Comparison of ENCODE assay signal across 23 cellular contexts in the genomic region with DNA sequence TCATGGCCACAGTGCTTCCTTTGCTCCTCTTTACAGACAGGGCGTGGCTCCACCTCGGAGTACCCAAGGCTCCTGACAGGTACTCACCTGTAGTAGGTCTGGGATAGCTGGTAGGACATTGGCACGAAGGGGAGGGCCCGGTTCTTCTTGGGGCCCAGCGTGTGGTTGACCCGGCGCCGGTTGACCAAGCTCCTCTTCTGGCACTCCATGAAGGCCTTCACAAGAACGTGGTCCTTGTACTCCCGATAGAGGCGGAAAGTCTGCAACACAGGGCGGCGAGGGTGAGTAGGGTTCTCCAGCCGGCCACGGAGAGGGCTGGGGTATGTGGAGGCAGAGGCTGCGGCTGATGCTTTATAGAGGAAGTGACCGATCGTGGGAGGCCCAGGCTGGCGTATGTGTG.
DNase-seq lines count a peak whose midpoint lies in the region; ATAC-seq and TF ChIP-seq lines count a peak whose summit lies in the region.
"Had no signal": no experiment of that assay in that cellular context is flagged by ENCODE, and none has a peak within 500 bp of the region (broad histone marks: within the 10 kb centered on the region; RNA-seq: fewer than 3 reads in every experiment).

No MANE protein-coding gene starts in this region.

- H3K27me3 ChIP-seq in skeletal muscle satellite cell (ENCODE audit: control insufficient read depth, insufficient read depth, low read length), result no peaks in the 10 kb centered on the region
- H3K27me3 ChIP-seq: BLaER1 treated with 17β-estradiol and CSF1 and Interleukin-3, amounts not matched to agents 10 nM and 100 nM; Peyer's patch; SJSA1 had no signal

- no peak for DNase-seq in activated naive CD8-positive, alpha-beta T cell treated with anti-CD3 and anti-CD28 coated beads, Interleukin-2, amount 10 ng/mL, durations not matched to agents 7 days and 5 days
- no peak for DNase-seq in activated naive CD8-positive, alpha-beta T cell treated with anti-CD3 and anti-CD28 coated beads for 36 hours
- DNase-seq in chondrocyte (ENCODE audit: low spot score), result peak; percentile 89
- no peak for DNase-seq in DMS79 treated with DMSO at 0.1 percent for 48 hours (lab: John Stamatoyannopoulos, UW)
- DNase-seq in stimulated activated naive CD8-positive, alpha-beta T cell treated with anti-CD3 and anti-CD28 coated beads, Interleukin-15, Interleukin-2, amounts not matched to agents 100 U/mL and 50 U/mL, for 24 hours, result no peak
- no peak for DNase-seq in NOMO-1 (lab: John Stamatoyannopoulos, UW; ENCODE audit: unreplicated experiment in 2 of 2)
- DNase-seq: Calu3; CD4-positive, alpha-beta memory T cell; MM.1S; NCI-H1092 treated with DMSO at 0.1 percent for 48 hours; NCI-H1436 treated with DMSO at 0.1 percent for 48 hours; NCI-H2029; NCI-H2227 treated with DMSO at 0.1 percent for 48 hours; NCI-H510A treated with DMSO at 0.1 percent for 48 hours; NCI-H748 treated with DMSO at 0.1 percent for 48 hours; NK-92 treated with Interleukin-12 subunit alpha and Interleukin-12 subunit beta, amount 100 ng/mL, for 24 hours had no signal

- no peak for TF ChIP-seq CTCF in chondrocyte (IDR thresholded peaks at IDR 0.05)

- peak overlapping the region; percentile 72 for H3K27ac ChIP-seq in mesodermal cell (ENCODE audit: low read depth, low read length, severe bottlenecking)
- H3K27ac ChIP-seq: 22Rv1; BLaER1 treated with 17β-estradiol and CSF1 and Interleukin-3, amounts not matched to agents 10 nM and 100 nM; Peyer's patch had no signal

- peak overlapping the region; percentile 71 for H3K9ac ChIP-seq in skeletal muscle satellite cell (ENCODE audit: low read depth, low read length)
- H3K9ac ChIP-seq: BLaER1 treated with 17β-estradiol and CSF1 and Interleukin-3, amounts not matched to agents 10 nM and 100 nM had no signal

- H3K9me3 ChIP-seq in mesodermal cell (ENCODE audit: control insufficient read depth, low read length) (peaks cover 11% of the 10 kb centered on the region), skeletal muscle satellite cell (replicated peaks; ENCODE audit: low read length) (no peaks in the 10 kb centered on the region)
- H3K9me3 ChIP-seq: Peyer's patch had no signal

- no peaks in the 10 kb centered on the region for H3K4me1 Mint-ChIP-seq in activated naive CD8-positive, alpha-beta T cell treated with anti-CD3 and anti-CD28 coated beads, Interleukin-2, amount 10 ng/mL, durations not matched to agents 7 days and 5 days
- H3K4me1 Mint-ChIP-seq in activated naive CD8-positive, alpha-beta T cell treated with anti-CD3 and anti-CD28 coated beads for 36 hours, result peaks cover under 1% of the 10 kb centered on the region
- H3K4me1 Mint-ChIP-seq in chondrocyte (ENCODE audit: low read depth), result peaks cover 30% of the 10 kb centered on the region

- H3K4me3 ChIP-seq in mesodermal cell (ENCODE audit: extremely low read depth, insufficient read depth, low read length, poor library complexity, severe bottlenecking), result no peak overlapping the region
- H3K4me3 ChIP-seq in skeletal muscle satellite cell (ENCODE audit: low read length), result no peak overlapping the region
- H3K4me3 ChIP-seq: BLaER1 treated with 17β-estradiol and CSF1 and Interleukin-3, amounts not matched to agents 10 nM and 100 nM; K562; Peyer's patch; SJSA1 had no signal

- H3K9me3 Mint-ChIP-seq in activated naive CD8-positive, alpha-beta T cell treated with anti-CD3 and anti-CD28 coated beads, Interleukin-2, amount 10 ng/mL, durations not matched to agents 7 days and 5 days, result no peaks in the 10 kb centered on the region
- peaks cover 4% of the 10 kb centered on the region for H3K9me3 Mint-ChIP-seq in activated naive CD8-positive, alpha-beta T cell treated with anti-CD3 and anti-CD28 coated beads for 36 hours
- H3K9me3 Mint-ChIP-seq in chondrocyte (ENCODE audit: low read depth), result peaks cover 6% of the 10 kb centered on the region
- H3K9me3 Mint-ChIP-seq: CD4-positive, alpha-beta memory T cell had no signal

- H3K36me3 Mint-ChIP-seq in activated naive CD8-positive, alpha-beta T cell treated with anti-CD3 and anti-CD28 coated beads, Interleukin-2, amount 10 ng/mL, durations not matched to agents 7 days and 5 days, result peaks cover 45% of the 10 kb centered on the region
- peaks cover 45% of the 10 kb centered on the region for H3K36me3 Mint-ChIP-seq in activated naive CD8-positive, alpha-beta T cell treated with anti-CD3 and anti-CD28 coated beads for 36 hours
- H3K36me3 Mint-ChIP-seq in chondrocyte (ENCODE audit: low read depth), result peaks cover 66% of the 10 kb centered on the region

- WGBS in mesodermal cell (ENCODE audit: insufficient coverage in 2 of 2), 2 experiments, result 95% methylated on average over 19 of the region's 19 CpGs

- peak overlapping the region; percentile 64 for H3K4me2 ChIP-seq in skeletal muscle satellite cell (ENCODE audit: low read length)
- H3K4me2 ChIP-seq: BLaER1 treated with 17β-estradiol and CSF1 and Interleukin-3, amounts not matched to agents 10 nM and 100 nM had no signal

- ATAC-seq in activated naive CD8-positive, alpha-beta T cell treated with anti-CD3 and anti-CD28 coated beads, Interleukin-2, amount 10 ng/mL, durations not matched to agents 7 days and 5 days (ENCODE audit: low read depth), result no peak
- no peak for ATAC-seq in stimulated activated naive CD8-positive, alpha-beta T cell treated with anti-CD3 and anti-CD28 coated beads, Interleukin-15, Interleukin-2, amounts not matched to agents 100 U/mL and 50 U/mL, for 24 hours

- H3K27ac Mint-ChIP-seq in activated naive CD8-positive, alpha-beta T cell treated with anti-CD3 and anti-CD28 coated beads, Interleukin-2, amount 10 ng/mL, durations not matched to agents 7 days and 5 days, result peak overlapping the region; percentile 13
- H3K27ac Mint-ChIP-seq in activated naive CD8-positive, alpha-beta T cell treated with anti-CD3 and anti-CD28 coated beads for 36 hours, result no peak overlapping the region
- no peak overlapping the region for H3K27ac Mint-ChIP-seq in chondrocyte (ENCODE audit: unreplicated experiment)

- POLR2A ChIA-PET in activated naive CD8-positive, alpha-beta T cell treated with anti-CD3 and anti-CD28 coated beads, Interleukin-2, amount 10 ng/mL, durations not matched to agents 7 days and 5 days (lab: Charles Lee), result no interaction called here

- no peak overlapping the region for H3K4me3 Mint-ChIP-seq in activated naive CD8-positive, alpha-beta T cell treated with anti-CD3 and anti-CD28 coated beads, Interleukin-2, amount 10 ng/mL, durations not matched to agents 7 days and 5 days
- H3K4me3 Mint-ChIP-seq in activated naive CD8-positive, alpha-beta T cell treated with anti-CD3 and anti-CD28 coated beads for 36 hours, result no peak overlapping the region
- no peak overlapping the region for H3K4me3 Mint-ChIP-seq in chondrocyte (ENCODE audit: unreplicated experiment)
- H3K4me3 Mint-ChIP-seq: CD4-positive, alpha-beta memory T cell had no signal

- peaks cover 40% of the 10 kb centered on the region for H3K4me1 ChIP-seq in mesodermal cell (ENCODE audit: control insufficient read depth, insufficient read depth, low read length, poor library complexity, severe bottlenecking)
- peaks cover 59% of the 10 kb centered on the region for H3K4me1 ChIP-seq in skeletal muscle satellite cell (ENCODE audit: control insufficient read depth, insufficient read depth, low read length)
- H3K4me1 ChIP-seq: Peyer's patch had no signal

- H3K27me3 Mint-ChIP-seq in activated naive CD8-positive, alpha-beta T cell treated with anti-CD3 and anti-CD28 coated beads, Interleukin-2, amount 10 ng/mL, durations not matched to agents 7 days and 5 days, result no peaks in the 10 kb centered on the region
- H3K27me3 Mint-ChIP-seq in activated naive CD8-positive, alpha-beta T cell treated with anti-CD3 and anti-CD28 coated beads for 36 hours, result no peaks in the 10 kb centered on the region
- no peaks in the 10 kb centered on the region for H3K27me3 Mint-ChIP-seq in chondrocyte (ENCODE audit: low read depth)
- H3K27me3 Mint-ChIP-seq: CD4-positive, alpha-beta memory T cell had no signal

- H3K36me3 ChIP-seq in mesodermal cell (ENCODE audit: control insufficient read depth, insufficient read depth, low read length) (peaks cover 94% of the 10 kb centered on the region), skeletal muscle satellite cell (ENCODE audit: insufficient read depth, low read length) (peaks cover 79% of the 10 kb centered on the region)
